ENCODE assay signal across 8 cellular contexts in the genomic region with DNA sequence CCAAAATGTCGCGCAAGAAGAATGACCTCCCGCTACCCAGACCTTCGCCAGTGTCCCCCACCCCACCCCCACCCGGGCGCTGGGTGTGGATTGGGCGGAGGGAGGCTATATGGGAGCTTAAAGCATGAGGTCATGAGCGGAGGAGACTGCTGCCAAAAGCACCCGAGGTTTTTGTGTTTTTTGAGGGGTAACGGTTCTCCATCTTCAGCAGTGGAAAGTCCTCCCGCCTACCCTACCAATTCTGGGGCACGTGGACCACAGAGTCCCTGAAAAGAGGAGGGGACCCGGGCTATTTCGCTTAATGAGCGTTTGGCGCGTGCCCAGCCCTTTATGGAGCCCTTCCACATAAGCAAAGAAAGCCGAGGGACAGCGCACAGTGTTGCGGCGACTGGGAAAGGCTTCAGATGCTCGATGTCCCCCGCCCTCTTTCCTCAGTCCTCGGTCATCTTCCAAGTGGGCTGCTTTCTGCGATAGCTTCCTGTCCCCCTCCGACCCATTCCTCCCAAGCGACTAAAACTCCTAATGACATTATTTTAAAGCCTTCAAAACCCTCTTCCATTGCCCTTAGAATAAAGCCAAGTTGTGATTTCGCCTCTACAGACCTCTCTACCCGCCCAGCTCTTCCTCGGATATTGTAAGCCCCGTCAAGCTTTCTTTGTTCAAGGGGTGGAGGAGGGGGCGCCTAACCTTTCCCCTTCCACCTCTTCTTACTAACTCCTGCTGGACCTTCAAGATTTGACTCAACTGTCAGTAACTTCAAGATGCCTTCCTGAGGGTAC. TPM values are rescaled to one million over a fixed set of nuclear protein-coding genes. Genes with fewer than 3 reads are reported as not detected.
DNase-seq lines count a peak whose midpoint lies in the region; ATAC-seq and TF ChIP-seq lines count a peak whose summit lies in the region.

No MANE protein-coding gene starts in this region.

- H3K36me3 ChIP-seq in MM.1S (replicated peaks; ENCODE audit: insufficient read depth, low read length) (no peaks in the 10 kb centered on the region), adipocyte (ENCODE audit: control insufficient read depth, insufficient read depth, low read length, severe bottlenecking) (no peaks in the 10 kb centered on the region), hepatocyte (replicated peaks; ENCODE audit: insufficient read depth, low read depth) (no peaks in the 10 kb centered on the region)

- H3F3A ChIP-seq in MM.1S (ENCODE audit: insufficient read depth, low read length) = peaks cover 16% of the 10 kb centered on the region

- peak overlapping the region; percentile 81; the same call in 1 of the 2 replicates for H3K9ac ChIP-seq in MM.1S (ENCODE audit: low read length)
- peak overlapping the region; percentile 81 for H3K9ac ChIP-seq in adipocyte (ENCODE audit: low read length)

- under 1% methylated on average over 32 of the region's 32 CpGs for WGBS in hepatocyte (ENCODE audit: low lambda C conversion rate, missing lambda C conversion rate)

- H3K27me3 ChIP-seq in MM.1S (replicated peaks; ENCODE audit: insufficient read depth, low read length) (no peaks in the 10 kb centered on the region), adipocyte (replicated peaks; ENCODE audit: control insufficient read depth, insufficient read depth, low read length) (no peaks in the 10 kb centered on the region), hepatocyte (no peaks in the 10 kb centered on the region)

- peaks cover 11% of the 10 kb centered on the region; the same call in 1 of the 2 replicates for H3K4me1 ChIP-seq in MM.1S (ENCODE audit: low read length)
- H3K4me1 ChIP-seq in adipocyte (ENCODE audit: control insufficient read depth, insufficient read depth, low read length) = peaks cover 34% of the 10 kb centered on the region
- peaks cover 14% of the 10 kb centered on the region for H3K4me1 ChIP-seq in hepatocyte (ENCODE audit: insufficient read depth)

- H3K79me2 ChIP-seq in MM.1S (ENCODE audit: low read length) (peaks cover 28% of the 10 kb centered on the region), hepatocyte (peaks cover 21% of the 10 kb centered on the region)

- H3K27ac ChIP-seq in MM.1S (ENCODE audit: low read length) (0 out of 2 replicates have a peak overlapping the region, but pooled peaks have one; percentile 82), hepatocyte (peak overlapping the region; percentile 97)

- H4K20me1 ChIP-seq in MM.1S (ENCODE audit: insufficient read depth, low read length) = no peaks in the 10 kb centered on the region
- H4K20me1 ChIP-seq in hepatocyte (ENCODE audit: insufficient read depth, poor library complexity, severe bottlenecking) = no peaks in the 10 kb centered on the region

- TF ChIP-seq CTCF in MM.1S (IDR thresholded peaks at IDR 0.05; ENCODE audit: low read length) (no peak), hepatocyte (IDR thresholded peaks at IDR 0.05; ENCODE audit: poor library complexity) (no peak)

- DNase-seq in EL = peak; percentile 73
- DNase-seq in MM.1S = no peak
- DNase-seq in adipocyte (ENCODE audit: low read depth) = peak; percentile 69
- DNase-seq in hepatocyte (ENCODE audit: low spot score) = peak; percentile 76
- no peak for DNase-seq in skeletal muscle cell (ENCODE audit: low read depth)
- no peak for DNase-seq in NOMO-1 treated with DMSO at 0.1 percent for 48 hours (lab: John Stamatoyannopoulos, UW; ENCODE audit: unreplicated experiment)
- DNase-seq in superior temporal gyrus (ENCODE audit: extremely low spot score) = no peak

- H3K9me3 ChIP-seq in MM.1S (replicated peaks; ENCODE audit: insufficient read depth, low read length) = no peaks in the 10 kb centered on the region
- H3K9me3 ChIP-seq in adipocyte (ENCODE audit: control insufficient read depth, low read length) = no peaks in the 10 kb centered on the region
- H3K9me3 ChIP-seq in hepatocyte (ENCODE audit: low read depth) = no peaks in the 10 kb centered on the region

- H2AFZ ChIP-seq in MM.1S (ENCODE audit: low read length) (peak overlapping the region; percentile 84; the same call in 1 of the 2 replicates), hepatocyte (peak overlapping the region; percentile 39)

- peak overlapping the region; percentile 97; the same call in 1 of the 2 replicates for H3K4me2 ChIP-seq in MM.1S (ENCODE audit: low read depth, low read length)
- H3K4me2 ChIP-seq in hepatocyte = peak overlapping the region; percentile 88

- H3K9me2 ChIP-seq in MM.1S (replicated peaks; ENCODE audit: insufficient read depth, low read length) (no peaks in the 10 kb centered on the region), hepatocyte (replicated peaks; ENCODE audit: insufficient read depth) (no peaks in the 10 kb centered on the region)

- H3K4me3 ChIP-seq in MM.1S (ENCODE audit: low read length) (peak overlapping the region; percentile 98; the same call in 1 of the 2 replicates), adipocyte (ENCODE audit: low read length) (peak overlapping the region; percentile 94), hepatocyte (peak overlapping the region; percentile 91), skeletal muscle cell (ENCODE audit: low read depth, low read length) (peak overlapping the region; percentile 85)

- ATAC-seq in HG03135 (IDR thresholded peaks at IDR 0.05; ENCODE audit: unreplicated experiment) = no peak

RNA-seq across cellular contexts. Expression of a gene that starts 2.1 kb away (rescaled TPM):
- 3.1 and 5.1 TPM in 2 replicates for total RNA-seq in hepatocyte
- polyA plus RNA-seq in hepatocyte = 3.2 and 5.2 TPM in 2 replicates

Comparison
In these comparisons a context has a peak if more than half of its experiments do, and no peak if none do; other contexts are left out.
1. DNase-seq: peak in EL (single experiment), adipocyte (single experiment) and hepatocyte (single experiment); none in MM.1S (single experiment), skeletal muscle cell (single experiment), NOMO-1 treated with DMSO at 0.1 percent for 48 hours (single experiment) and superior temporal gyrus (single experiment).
2. Peak in every context shown above with its lines, with median percentiles within 50 percentile points of each other: H3K4me3 ChIP-seq.